17 cellular contexts compared by ENCODE assay signal in genomic region chr5:76380346-76381074, GRCh38. TPM values are rescaled to one million over a fixed set of nuclear protein-coding genes. Genes with fewer than 3 reads are reported as not detected.
DNase-seq lines count a peak whose midpoint lies in the region; ATAC-seq, FAIRE-seq and TF ChIP-seq lines count a peak whose summit lies in the region.
"Had no signal": no experiment of that assay in that cellular context is flagged by ENCODE, and none has a peak within 500 bp of the region (broad histone marks: within the 10 kb centered on the region; RNA-seq: fewer than 3 reads in every experiment).

No MANE protein-coding gene starts in this region.

- CTCF ChIA-PET in CD4-positive, alpha-beta memory T cell (lab: Charles Lee; ENCODE audit: partially characterized antibody) = interaction anchor here (0.9 to 1.9 kb wide), 8 partner anchors 8 to 201 kb away, joined by 3 to 7 read pairs (median 4); partner anchors contain the start of gene IQGAP2
- CTCF ChIA-PET in K562 (lab: Yijun Ruan, JAX; ENCODE audit: low intra/inter-chr PET ratio) = no interaction called here

- POLR2A ChIA-PET in CD4-positive, alpha-beta memory T cell (lab: Charles Lee; ENCODE audit: partially characterized antibody) = interaction anchor here (0.6 to 1.4 kb wide), 6 partner anchors 8 to 54 kb away, joined by 3 to 6 read pairs (median 4); no protein-coding TSS in a partner anchor
- POLR2A ChIA-PET in K562 (lab: Yijun Ruan, JAX) = interaction anchor here (0.5 kb wide), 1 partner anchor 199 kb away, joined by 3 read pairs; no protein-coding TSS in a partner anchor

- no peak overlapping the region for H3K4me3 ChIP-seq in CD4-positive, alpha-beta memory T cell (ENCODE audit: low read length in 2 of 2)
- H3K4me3 ChIP-seq in K562 = no peak overlapping the region
- H3K4me3 ChIP-seq: PC-9, SK-N-MC had no signal

- H3K4me1 ChIP-seq in CD4-positive, alpha-beta memory T cell (ENCODE audit: insufficient read depth, low read length) = peaks cover 49% of the 10 kb centered on the region
- peaks cover 5 to 22% of the 10 kb centered on the region in 2 experiments; a peak in 3 of 5 replicates for H3K4me1 ChIP-seq in K562 (replicated peaks in 1 of 2; ENCODE audit: control insufficient read depth in 2 of 2, insufficient read depth in 2 of 2, low read length in 2 of 2)

- no peak for TF ChIP-seq RAD21 in K562 (CRISPR knock-in tag; conservative IDR thresholded peaks at IDR 0.05 in 1 of 2, IDR thresholded peaks at IDR 0.05 in 1 of 2)

- TF ChIP-seq POLR2A in K562 (conservative IDR thresholded peaks at IDR 0.05) = no peak

- H3K4me1 Mint-ChIP-seq in CD4-positive, alpha-beta memory T cell = peaks cover 38 to 62% (median 49%) of the 10 kb centered on the region in 4 donors
- peaks cover 65% of the 10 kb centered on the region for H3K4me1 Mint-ChIP-seq in nephron progenitor cell
- H3K4me1 Mint-ChIP-seq in natural killer cell = peaks cover 31 to 69% of the 10 kb centered on the region in 2 donors

- no peak for DNase-seq in CD4-positive, alpha-beta memory T cell
- DNase-seq in NCI-H82 (lab: John Stamatoyannopoulos, UW) = peak; percentile 64
- DNase-seq in K562 (ENCODE audit: extremely low read depth in 1 of 4, low spot score in 3 of 4) = peak in 1 of 4 experiments; percentile 27
- no peak for DNase-seq in nephron progenitor cell
- no peak for DNase-seq in SIG-M5 (lab: John Stamatoyannopoulos, UW)
- no peak for DNase-seq in natural killer cell
- DNase-seq in NCI-H146 treated with DMSO at 0.1 percent for 48 hours (lab: John Stamatoyannopoulos, UW; ENCODE audit: unreplicated experiment) = no peak
- DNase-seq: MV-4-11, NCI-H1417 treated with DMSO at 0.1 percent for 48 hours, NCI-H2081 treated with DMSO at 0.1 percent for 48 hours, NCI-H226, NCI-H526 treated with DMSO at 0.1 percent for 48 hours, PC-9 had no signal

- ATAC-seq in K562 (peak; percentile 58), GM21526 (IDR thresholded peaks at IDR 0.05; ENCODE audit: low FRiP score, unreplicated experiment) (no peak), natural killer cell (no peak)
- ATAC-seq: HCT116 had no signal

- no peaks in the 10 kb centered on the region for H3K9me1 ChIP-seq in K562 (ENCODE audit: control insufficient read depth, insufficient read depth, low read length)

- no peak overlapping the region for H3K4me3 Mint-ChIP-seq in CD4-positive, alpha-beta memory T cell
- no peak overlapping the region for H3K4me3 Mint-ChIP-seq in nephron progenitor cell
- H3K4me3 Mint-ChIP-seq in natural killer cell = no peak overlapping the region
- H3K4me3 Mint-ChIP-seq: IgD-negative memory B cell had no signal

- no peak for TF ChIP-seq EP300 in K562 (IDR thresholded peaks at IDR 0.05; ENCODE audit: low read length)

- WGBS in K562 (ENCODE audit: insufficient coverage, low coverage, missing lambda C conversion rate) = 25% methylated on average over 7 of the region's 7 CpGs

- H3K79me2 ChIP-seq in K562 (ENCODE audit: control insufficient read depth, insufficient read depth, low read length) = no peaks in the 10 kb centered on the region

- H3K27ac Mint-ChIP-seq in CD4-positive, alpha-beta memory T cell = peak overlapping the region in 5 of 7 donors; percentile 10 to 74 (median 36)
- peak overlapping the region; percentile 53 for H3K27ac Mint-ChIP-seq in nephron progenitor cell
- peak overlapping the region in 1 of 2 donors; percentile 1 for H3K27ac Mint-ChIP-seq in natural killer cell

- H3K9me3 ChIP-seq in CD4-positive, alpha-beta memory T cell (ENCODE audit: control insufficient read depth in 1 of 2, low read length in 2 of 2) = no peaks in the 10 kb centered on the region
- H3K9me3 ChIP-seq in K562 (replicated peaks; ENCODE audit: control insufficient read depth, insufficient read depth, low read depth, low read length) = no peaks in the 10 kb centered on the region

- no peaks in the 10 kb centered on the region for H3K27me3 ChIP-seq in CD4-positive, alpha-beta memory T cell (ENCODE audit: insufficient read depth, low read length)
- no peaks in the 10 kb centered on the region for H3K27me3 ChIP-seq in K562 (ENCODE audit: control insufficient read depth in 2 of 2, insufficient read depth in 2 of 2, low read length in 2 of 2)

- H4K20me1 ChIP-seq in K562 (replicated peaks; ENCODE audit: control insufficient read depth, insufficient read depth, low read length) = no peaks in the 10 kb centered on the region

- peak overlapping the region in 1 of 2 experiments; percentile 31; a peak in 1 of 4 replicates for H3K9ac ChIP-seq in K562 (ENCODE audit: insufficient read depth in 1 of 2, low read depth in 2 of 2, low read length in 2 of 2)

- TF ChIP-seq CTCF in K562 (IDR thresholded peaks at IDR 0.05 in 2 of 3, conservative IDR thresholded peaks at IDR 0.05 in 1 of 3; ENCODE audit: insufficient read depth in 2 of 3, low read depth in 1 of 3, low read length in 3 of 3) (no peak), nephron progenitor cell (IDR thresholded peaks at IDR 0.05) (no peak), natural killer cell (IDR thresholded peaks at IDR 0.05) (no peak)

- in situ Hi-C loops in K562 (cut with MboI) = no loop called here

- H3K9me3 Mint-ChIP-seq in CD4-positive, alpha-beta memory T cell = peaks cover 0 to 3% (median 0%) of the 10 kb centered on the region in 8 donors
- H3K9me3 Mint-ChIP-seq in nephron progenitor cell = no peaks in the 10 kb centered on the region
- H3K9me3 Mint-ChIP-seq in natural killer cell = no peaks in the 10 kb centered on the region
- H3K9me3 Mint-ChIP-seq: IgD-negative memory B cell had no signal

- no peak overlapping the region for H2AFZ ChIP-seq in K562 (ENCODE audit: low read depth, low read length)
- H2AFZ ChIP-seq: PC-9 had no signal

- no peak for FAIRE-seq in K562 (lab: Jason Lieb, UNC)

- no peaks in the 10 kb centered on the region for H3K36me3 Mint-ChIP-seq in CD4-positive, alpha-beta memory T cell
- no peaks in the 10 kb centered on the region for H3K36me3 Mint-ChIP-seq in nephron progenitor cell (ENCODE audit: low read depth)
- no peaks in the 10 kb centered on the region for H3K36me3 Mint-ChIP-seq in natural killer cell
- H3K36me3 Mint-ChIP-seq: IgD-negative memory B cell had no signal

- H3K27me3 Mint-ChIP-seq in CD4-positive, alpha-beta memory T cell = no peaks in the 10 kb centered on the region
- H3K27me3 Mint-ChIP-seq in nephron progenitor cell (ENCODE audit: low read depth, poor library complexity) = peaks cover 7% of the 10 kb centered on the region
- H3K27me3 Mint-ChIP-seq in natural killer cell (ENCODE audit: low read depth in 2 of 2) = no peaks in the 10 kb centered on the region

- no peaks in the 10 kb centered on the region for H3K36me3 ChIP-seq in CD4-positive, alpha-beta memory T cell (ENCODE audit: insufficient read depth, low read length)
- no peaks in the 10 kb centered on the region for H3K36me3 ChIP-seq in K562 (ENCODE audit: control insufficient read depth, insufficient read depth, low read length)

- no TSS peak for BruUV-seq in K562 (replicated peaks; lab: Mats Ljungman, UMichigan)

- H3K4me2 ChIP-seq in K562 (ENCODE audit: insufficient read depth, low read length) = no peak overlapping the region; the same call in 1 of the 2 replicates
- H3K4me2 ChIP-seq: PC-9 had no signal

- H3K27ac ChIP-seq in CD4-positive, alpha-beta memory T cell (ENCODE audit: low read depth, low read length) = no peak overlapping the region
- no peak overlapping the region for H3K27ac ChIP-seq in K562 (ENCODE audit: extremely low read depth, low read depth, low read length)
- H3K27ac ChIP-seq: PC-9, SK-N-MC had no signal

- intact Hi-C loops in CD4-positive, alpha-beta memory T cell (cut with micrococcal nuclease) = no loop called here
- intact Hi-C loops in K562 (cut with micrococcal nuclease) (no loop called here), natural killer cell (cut with micrococcal nuclease) (no loop called here)

TF ChIP-seq in K562, 482 proteins besides CTCF, POLR2A, EP300 and RAD21:
- TF ChIP-seq ARID1B (IDR thresholded peaks at IDR 0.05) = 0 out of 2 replicates have a peak, but pooled peaks have one; percentile 32
- no peak for TF ChIP-seq SRSF7 (optimal IDR thresholded peaks at IDR 0.05; ENCODE audit: low read depth, low read length)
- no peak for TF ChIP-seq SMC3 (conservative IDR thresholded peaks at IDR 0.05; ENCODE audit: insufficient read depth, low read depth, low read length)
- TF ChIP-seq STAT5A (IDR thresholded peaks at IDR 0.05; ENCODE audit: borderline replicate concordance, low read length) = no peak
- TF ChIP-seq CBFA2T2 (conservative IDR thresholded peaks at IDR 0.05) = 0 out of 2 replicates have a peak, but pooled peaks have one; percentile 37
- no peak for TF ChIP-seq ZNF311 (CRISPR knock-in tag; IDR thresholded peaks at IDR 0.05)
- 0 out of 2 replicates have a peak, but pooled peaks have one; percentile 23 for TF ChIP-seq TCF3 (CRISPR knock-in tag; IDR thresholded peaks at IDR 0.05)
- peak; percentile 23; the same call in 1 of the 2 replicates for TF ChIP-seq TAL1 (IDR thresholded peaks at IDR 0.05)
- no peak for TF ChIP-seq TCF7L2 (IDR thresholded peaks at IDR 0.05; ENCODE audit: low read depth, low read length)
- TF ChIP-seq GABPB1 (CRISPR knock-in tag; IDR thresholded peaks at IDR 0.05) = no peak
- peak; percentile 13 for TF ChIP-seq MEIS2 (IDR thresholded peaks at IDR 0.05; ENCODE audit: partially characterized antibody)
- peak; percentile 59 for TF ChIP-seq CBFA2T3 (IDR thresholded peaks at IDR 0.05)

RNA-seq across cellular contexts. Expression of gene IQGAP2, which starts 22.6 kb away (rescaled TPM):
- total RNA-seq in CD4-positive, alpha-beta memory T cell = 100 to 1,000 TPM; 125 to 126 TPM
- polyA plus RNA-seq in CD4-positive, alpha-beta memory T cell = 10 to 100 TPM; 24.7 to 72.5 TPM
- total RNA-seq in K562 (2011; cell fraction: chromatin; rRNA removed; ENCODE audit: low replicate concordance) = 17.5 and 60.7 TPM in 2 replicates
- 8.0 and 11.2 TPM in 2 replicates for total RNA-seq in K562 (2011; cell fraction: nucleolus; rRNA removed)
- total RNA-seq in K562 (2011; cell fraction: nucleoplasm; rRNA removed) = 14.3 and 24.7 TPM in 2 replicates
- total RNA-seq in K562 (2014; rRNA removed) (13.6 and 15.6 TPM in 2 replicates), K562 (2014; rRNA removed; fragmentation: Illumina TruSeq; extraction: Trizol) (19.6 and 20.4 TPM in 2 replicates), K562 (2015; rRNA removed; fragmentation: Illumina TruSeq; extraction: Trizol) (19.4 and 20.6 TPM in 2 replicates), K562 (2021) (15.0 and 17.4 TPM in 2 replicates), natural killer cell (100 to 1,000 TPM; 172 to 218 (median 207) TPM)
- polyA plus RNA-seq in K562 (2011; rRNA removed) (16.5 and 20.0 TPM in 2 replicates), K562 (2014; fragmentation: Illumina TruSeq; extraction: Trizol) (16.0 and 23.2 TPM in 2 replicates), K562 (2014; fragmentation: Nextera tagmentation; extraction: Ambion mirVana) (1 to 10 TPM; 8.7 to 8.8 TPM), K562 (2014; rRNA removed) (9.8 and 13.5 TPM in 2 replicates)
- polyA plus RNA-seq in K562 (2011; cell fraction: cytosol; rRNA removed) = 5.8 and 9.8 TPM in 2 replicates
- 10.4 and 16.0 TPM in 2 replicates for polyA plus RNA-seq in K562 (2011; cell fraction: nucleus; rRNA removed)
- 15.0 and 19.7 TPM in 2 replicates for polyA plus RNA-seq in K562 (2012)
- 34.7 and 48.2 TPM in 2 replicates for polyA minus RNA-seq in K562 (2011; rRNA and poly(A)+ RNA removed)
- 18.4 and 29.9 TPM in 2 replicates for polyA minus RNA-seq in K562 (2011; cell fraction: cytosol; rRNA and poly(A)+ RNA removed)
- 12.9 and 26.5 TPM in 2 replicates for polyA minus RNA-seq in K562 (2011; cell fraction: nucleus; rRNA and poly(A)+ RNA removed)
- total RNA-seq: PC-9 had no signal
